14 cellular contexts compared by ENCODE assay signal in the genomic region with DNA sequence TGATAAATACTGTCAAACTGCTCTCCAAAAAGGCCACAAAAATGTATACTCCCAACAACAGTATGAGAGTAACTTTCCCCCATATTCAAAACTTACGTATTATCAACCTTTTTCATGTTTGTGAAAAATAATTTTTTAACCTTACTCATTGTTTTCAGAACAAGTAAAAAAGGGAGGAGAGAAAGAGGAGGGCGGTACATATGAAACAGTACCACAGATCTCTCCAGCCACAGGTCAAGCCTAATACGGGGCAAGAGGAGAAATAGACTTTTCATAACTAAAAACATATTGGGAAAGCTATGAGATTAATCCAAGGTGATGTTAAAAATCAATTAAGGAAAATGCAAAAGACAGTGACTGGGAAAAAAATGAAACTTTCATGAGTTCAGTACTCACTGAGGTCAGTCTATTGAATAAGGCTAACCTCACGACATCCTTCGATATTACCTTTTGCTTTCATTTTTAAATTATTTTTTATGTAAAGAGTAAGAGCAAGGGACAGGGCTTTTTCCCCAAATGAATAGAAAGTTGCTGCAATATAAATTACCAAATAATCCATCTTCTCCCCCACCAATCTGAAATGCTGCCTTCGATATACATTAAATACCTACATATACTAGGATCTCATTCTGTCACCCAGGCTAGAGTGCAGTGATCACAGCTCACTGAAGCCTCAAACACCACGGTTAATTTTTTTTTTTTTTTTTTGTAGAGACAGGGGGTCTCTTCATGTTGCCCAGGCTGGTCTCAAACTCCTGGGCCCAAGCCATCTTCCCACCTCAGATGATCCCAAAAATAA. TPM values are rescaled to one million over a fixed set of nuclear protein-coding genes. Genes with fewer than 3 reads are reported as not detected.
DNase-seq lines count a peak whose midpoint lies in the region; ATAC-seq and TF ChIP-seq lines count a peak whose summit lies in the region.
"Had no signal": no experiment of that assay in that cellular context is flagged by ENCODE, and none has a peak within 500 bp of the region (broad histone marks: within the 10 kb centered on the region; RNA-seq: fewer than 3 reads in every experiment).

No MANE protein-coding gene starts in this region.

- H3K4me3 Mint-ChIP-seq in activated naive CD8-positive, alpha-beta T cell treated with anti-CD3 and anti-CD28 coated beads, Interleukin-2, amount 50 U/mL, for 24 hours, result peak overlapping the region; percentile 44
- H3K4me3 Mint-ChIP-seq: activated naive CD4-positive, alpha-beta T cell treated with anti-CD3 and anti-CD28 coated beads for 36 hours had no signal

- no peaks in the 10 kb centered on the region for H3K27me3 Mint-ChIP-seq in activated naive CD8-positive, alpha-beta T cell treated with anti-CD3 and anti-CD28 coated beads, Interleukin-2, amount 50 U/mL, for 24 hours

- no peak overlapping the region for H3K27ac ChIP-seq in testis
- H3K27ac ChIP-seq: suprapubic skin had no signal

- ATAC-seq in GM19328 (IDR thresholded peaks at IDR 0.05; ENCODE audit: unreplicated experiment), result peak; percentile 53
- ATAC-seq in HG03066 (IDR thresholded peaks at IDR 0.05; ENCODE audit: low read depth, unreplicated experiment), result peak; percentile 53
- ATAC-seq in activated naive CD8-positive, alpha-beta T cell treated with anti-CD3 and anti-CD28 coated beads, Interleukin-2, amount 50 U/mL, for 24 hours, result no peak
- ATAC-seq in GM18870 (IDR thresholded peaks at IDR 0.05; ENCODE audit: unreplicated experiment), result no peak
- no peak for ATAC-seq in HG03095 (IDR thresholded peaks at IDR 0.05; ENCODE audit: unreplicated experiment)

- no peaks in the 10 kb centered on the region for H3K4me1 ChIP-seq in testis
- H3K4me1 ChIP-seq: Caco-2, suprapubic skin had no signal

- H3K27ac Mint-ChIP-seq in activated naive CD8-positive, alpha-beta T cell treated with anti-CD3 and anti-CD28 coated beads, Interleukin-2, amount 50 U/mL, for 24 hours, result peak overlapping the region; percentile 6
- H3K27ac Mint-ChIP-seq: activated naive CD4-positive, alpha-beta T cell treated with anti-CD3 and anti-CD28 coated beads for 36 hours had no signal

- WGBS in testis, 2 donors, result 88 to 93% methylated on average over 7 of the region's 7 CpGs

- H3K4me3 ChIP-seq in GM12864 (ENCODE audit: low read depth, low read length) (peak overlapping the region; percentile 61), testis (no peak overlapping the region)
- H3K4me3 ChIP-seq: suprapubic skin had no signal

- peaks cover 13% of the 10 kb centered on the region for H3K36me3 Mint-ChIP-seq in activated naive CD8-positive, alpha-beta T cell treated with anti-CD3 and anti-CD28 coated beads, Interleukin-2, amount 50 U/mL, for 24 hours (ENCODE audit: low read depth)

- H3K9me3 ChIP-seq in testis, result no peaks in the 10 kb centered on the region
- H3K9me3 ChIP-seq: Caco-2, suprapubic skin had no signal

- H3K27me3 ChIP-seq in testis, result no peaks in the 10 kb centered on the region
- H3K27me3 ChIP-seq: suprapubic skin had no signal

- intact Hi-C loops in testis (cut with DNase I; ENCODE audit: low total_unique reads), result no loop called here

- no peaks in the 10 kb centered on the region for H3K9me3 Mint-ChIP-seq in activated naive CD8-positive, alpha-beta T cell treated with anti-CD3 and anti-CD28 coated beads, Interleukin-2, amount 50 U/mL, for 24 hours
- H3K9me3 Mint-ChIP-seq: activated naive CD4-positive, alpha-beta T cell treated with anti-CD3 and anti-CD28 coated beads for 36 hours had no signal

- TF ChIP-seq CTCF in GM12864 (IDR thresholded peaks at IDR 0.05; ENCODE audit: low read depth, low read length, missing control alignments) (no peak), testis (IDR thresholded peaks at IDR 0.05) (no peak)

- TF ChIP-seq POLR2A in testis (IDR thresholded peaks at IDR 0.05), result no peak

- peaks cover 52% of the 10 kb centered on the region for H3K4me1 Mint-ChIP-seq in activated naive CD8-positive, alpha-beta T cell treated with anti-CD3 and anti-CD28 coated beads, Interleukin-2, amount 50 U/mL, for 24 hours

- DNase-seq in GM12864 (ENCODE audit: low read depth), result no peak
- DNase-seq in activated naive CD8-positive, alpha-beta T cell treated with anti-CD3 and anti-CD28 coated beads, Interleukin-2, amount 50 U/mL, for 24 hours, result no peak
- no peak for DNase-seq in foreskin melanocyte
- no peak for DNase-seq in testis
- DNase-seq: activated naive CD4-positive, alpha-beta T cell treated with anti-CD3 and anti-CD28 coated beads for 36 hours; Caco-2; cortex of kidney; IMR-90; stimulated activated CD4-positive, alpha-beta T cell treated with anti-CD3 and anti-CD28 coated beads, Interleukin-2, amount 100 ng/mL, for 48 hours had no signal

- no peaks in the 10 kb centered on the region for H3K36me3 ChIP-seq in testis (ENCODE audit: low read depth, missing control alignments)
- H3K36me3 ChIP-seq: suprapubic skin had no signal

RNA-seq across cellular contexts. Expression of a gene that starts 25.3 kb away (rescaled TPM):
- total RNA-seq in testis, result 10 to 100 TPM; 55.4 to 68.5 TPM
- polyA plus RNA-seq in testis (ENCODE audit: insufficient read depth, low read depth, low replicate concordance), result 44.8 TPM

Comparison
In these comparisons a context has a peak if more than half of its experiments do, and no peak if none do; other contexts are left out.
1. ATAC-seq: peak in GM19328 (single experiment) and HG03066 (single experiment); none in activated naive CD8-positive, alpha-beta T cell treated with anti-CD3 and anti-CD28 coated beads, Interleukin-2, amount 50 U/mL, for 24 hours (single experiment), GM18870 (single experiment) and HG03095 (single experiment).